In genomic region chr2:180985771-180986395, GRCh38 we compare ENCODE assay signal across 17 cellular contexts. TPM values are rescaled to one million over a fixed set of nuclear protein-coding genes. Genes with fewer than 3 reads are reported as not detected.
DNase-seq lines count a peak whose midpoint lies in the region; ATAC-seq, FAIRE-seq and TF ChIP-seq lines count a peak whose summit lies in the region.
"Had no signal": no experiment of that assay in that cellular context is flagged by ENCODE, and none has a peak within 500 bp of the region (broad histone marks: within the 10 kb centered on the region; RNA-seq: fewer than 3 reads in every experiment).

No MANE protein-coding gene starts in this region.

- CTCF ChIA-PET in A673 (lab: Charles Lee), result no interaction called here

- BruUV-seq in A673 (replicated peaks; lab: Mats Ljungman, UMichigan), result no TSS peak

- peak overlapping the region; percentile 17 for H3K4me3 ChIP-seq in A673 (ENCODE audit: low read depth, low read length, poor library complexity, severe bottlenecking)
- H3K4me3 ChIP-seq in OCI-LY1 (ENCODE audit: low read depth, low read length, poor library complexity, severe bottlenecking), result no peak overlapping the region
- H3K4me3 ChIP-seq in hepatocyte, result no peak overlapping the region
- H3K4me3 ChIP-seq: prostate gland, testis had no signal

- peak; percentile 68 for FAIRE-seq in GM18507 (lab: Jason Lieb, UNC)

- H4K20me1 ChIP-seq in OCI-LY1 (ENCODE audit: insufficient read depth, low read length) (no peaks in the 10 kb centered on the region), hepatocyte (ENCODE audit: insufficient read depth, poor library complexity, severe bottlenecking) (peaks cover 26% of the 10 kb centered on the region)

- H3K4me1 ChIP-seq in A673 (ENCODE audit: insufficient read depth, low read length, poor library complexity, severe bottlenecking) (peaks cover 51% of the 10 kb centered on the region), OCI-LY1 (ENCODE audit: insufficient read depth, low read length, severe bottlenecking) (peaks cover 46% of the 10 kb centered on the region), hepatocyte (ENCODE audit: insufficient read depth) (peaks cover 18% of the 10 kb centered on the region)
- H3K4me1 ChIP-seq: BE2C, prostate gland had no signal

- WGBS in hepatocyte (ENCODE audit: low lambda C conversion rate, missing lambda C conversion rate), result 59% methylated on average over 2 of the region's 2 CpGs

- DNase-seq in A673 (ENCODE audit: low spot score) (no peak), GM18507 (ENCODE audit: extremely low spot score, insufficient read length, low read depth) (no peak), hepatocyte (ENCODE audit: low spot score) (no peak), NCI-H524 treated with DMSO at 0.1 percent for 48 hours (lab: John Stamatoyannopoulos, UW) (no peak), GM13976 (ENCODE audit: low spot score) (no peak)
- DNase-seq: activated CD4-positive, alpha-beta T cell treated with anti-CD3 and anti-CD28 coated beads for 1 hour; BE2C; central memory CD4-positive, alpha-beta T cell; DMS53; NCI-H1092; NCI-H446; T-helper 17 cell; testis had no signal

- H3K27me3 ChIP-seq in A673 (replicated peaks; ENCODE audit: insufficient read depth, low read depth, low read length, poor library complexity) (no peaks in the 10 kb centered on the region), OCI-LY1 (ENCODE audit: insufficient read depth, low read length) (no peaks in the 10 kb centered on the region), hepatocyte (no peaks in the 10 kb centered on the region)
- H3K27me3 ChIP-seq: BE2C, testis had no signal

- H3K9ac ChIP-seq in OCI-LY1 (ENCODE audit: low read length), result no peak overlapping the region

- H2AFZ ChIP-seq in OCI-LY1 (ENCODE audit: low read length) (no peak overlapping the region), hepatocyte (no peak overlapping the region)

- H3K27ac ChIP-seq in A673 (ENCODE audit: low read depth, low read length, poor library complexity, severe bottlenecking), result peak overlapping the region; percentile 4
- no peak overlapping the region for H3K27ac ChIP-seq in OCI-LY1 (ENCODE audit: low read depth, low read length, poor library complexity, severe bottlenecking)
- no peak overlapping the region for H3K27ac ChIP-seq in hepatocyte
- H3K27ac ChIP-seq: prostate gland, testis had no signal

- intact Hi-C loops in A673 (cut with micrococcal nuclease; ENCODE audit: unreplicated experiment), result no loop called here

- TF ChIP-seq CTCF in A673 (conservative IDR thresholded peaks at IDR 0.05; ENCODE audit: low read depth, low read length) (no peak), OCI-LY1 (IDR thresholded peaks at IDR 0.05; ENCODE audit: low read length) (no peak), hepatocyte (IDR thresholded peaks at IDR 0.05; ENCODE audit: poor library complexity) (no peak), GM13976 (IDR thresholded peaks at IDR 0.05; ENCODE audit: borderline replicate concordance, control extremely low read depth, extremely low read depth, insufficient read depth, missing control alignments) (no peak)

- in situ Hi-C loops in GM13976 (cut with MboI; ENCODE audit: low sequenced_read_pairs, unreplicated experiment), result no loop called here

- H3K4me2 ChIP-seq in OCI-LY1 (ENCODE audit: low read length) (peak overlapping the region; percentile 33; the same call in 1 of the 2 replicates), hepatocyte (peak overlapping the region; percentile 86)

- no peak for ATAC-seq in HG02571 (IDR thresholded peaks at IDR 0.05; ENCODE audit: unreplicated experiment)
- ATAC-seq in GM21447 (IDR thresholded peaks at IDR 0.05; ENCODE audit: unreplicated experiment), result no peak
- ATAC-seq: T-helper 17 cell had no signal

- H3K79me2 ChIP-seq in OCI-LY1 (ENCODE audit: insufficient read depth, low read length), result peaks cover 25% of the 10 kb centered on the region; the same call in 1 of the 2 replicates
- peaks cover 88% of the 10 kb centered on the region for H3K79me2 ChIP-seq in hepatocyte

- H3K36me3 ChIP-seq in A673 (ENCODE audit: insufficient read depth, low read length, poor library complexity, severe bottlenecking) (peaks cover 5% of the 10 kb centered on the region), OCI-LY1 (ENCODE audit: insufficient read depth, low read length) (peaks cover 29% of the 10 kb centered on the region; the same call in 1 of the 2 replicates), hepatocyte (replicated peaks; ENCODE audit: insufficient read depth, low read depth) (no peaks in the 10 kb centered on the region)
- H3K36me3 ChIP-seq: BE2C, prostate gland had no signal

- POLR2A ChIA-PET in A673 (lab: Charles Lee; ENCODE audit: low non-redundant PET), result no interaction called here

- H3K9me2 ChIP-seq in OCI-LY1 (ENCODE audit: low read depth, low read length) (no peaks in the 10 kb centered on the region), hepatocyte (replicated peaks; ENCODE audit: insufficient read depth) (no peaks in the 10 kb centered on the region)

- peaks cover 5% of the 10 kb centered on the region; the same call in 1 of the 2 replicates for H3F3A ChIP-seq in OCI-LY1 (ENCODE audit: insufficient read depth, low read length)

- H3K9me3 ChIP-seq in A673 (ENCODE audit: low read depth, low read length, poor library complexity, severe bottlenecking) (no peaks in the 10 kb centered on the region), OCI-LY1 (ENCODE audit: low read length) (no peaks in the 10 kb centered on the region), hepatocyte (ENCODE audit: low read depth) (no peaks in the 10 kb centered on the region)
- H3K9me3 ChIP-seq: BE2C, prostate gland, testis had no signal

RNA-seq across cellular contexts. Expression of gene UBE2E3, which starts 5.5 kb away (rescaled TPM):
- total RNA-seq in A673 (2021) (93.1 and 103 TPM in 2 replicates), hepatocyte (136 and 211 TPM in 2 replicates)
- 146 and 151 TPM in 2 replicates for polyA plus RNA-seq in hepatocyte
